ENCODE assay signal across 1 cellular context in the genomic region with DNA sequence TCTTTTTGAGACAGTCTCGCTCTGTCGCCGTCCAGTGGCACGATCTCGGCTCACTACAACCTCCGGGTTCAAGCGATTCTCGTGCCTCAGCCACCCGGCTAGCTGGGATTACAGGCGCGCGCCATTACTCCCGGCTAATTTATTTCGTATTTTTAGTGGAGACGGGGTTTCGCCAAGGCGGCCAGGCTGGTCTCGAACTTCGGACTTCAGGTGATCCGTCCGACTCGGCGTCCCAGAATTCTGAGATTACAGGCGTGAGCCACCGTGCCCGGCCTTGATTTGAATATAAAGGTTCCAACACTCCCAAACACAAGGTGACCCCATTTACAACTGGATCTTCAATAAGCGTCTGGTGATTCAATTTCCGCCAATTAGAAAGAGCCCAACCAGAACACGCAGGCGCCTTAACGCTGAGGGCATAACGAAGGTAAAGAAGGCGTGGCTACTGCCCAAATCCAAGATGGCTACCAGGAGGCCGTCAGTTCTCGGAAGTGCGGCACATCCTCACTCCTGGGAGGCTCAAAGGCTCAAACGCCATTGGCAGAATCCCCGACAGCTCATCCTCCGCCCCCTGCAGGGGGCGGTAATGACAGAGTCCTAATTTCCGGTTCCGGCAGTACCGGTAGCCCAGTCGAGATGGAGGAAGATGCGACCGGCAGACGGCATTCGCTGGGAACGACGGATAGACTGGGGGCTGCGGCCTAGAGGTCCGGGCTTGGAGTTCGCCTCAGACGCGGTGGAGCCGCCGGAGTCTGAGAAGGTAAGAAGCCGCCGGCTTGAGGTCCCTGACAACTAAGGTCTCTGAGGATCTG.
TF ChIP-seq lines count a peak whose summit lies in the region.

A gene with protein sequence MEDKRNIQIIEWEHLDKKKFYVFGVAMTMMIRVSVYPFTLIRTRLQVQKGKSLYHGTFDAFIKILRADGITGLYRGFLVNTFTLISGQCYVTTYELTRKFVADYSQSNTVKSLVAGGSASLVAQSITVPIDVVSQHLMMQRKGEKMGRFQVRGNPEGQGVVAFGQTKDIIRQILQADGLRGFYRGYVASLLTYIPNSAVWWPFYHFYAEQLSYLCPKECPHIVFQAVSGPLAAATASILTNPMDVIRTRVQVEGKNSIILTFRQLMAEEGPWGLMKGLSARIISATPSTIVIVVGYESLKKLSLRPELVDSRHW (plus strand): TSS at position 617 of the 812 bp plus-strand sequence. CDS start 5,744 bp downstream, outside the sequence.

TF ChIP-seq in HepG2, 621 proteins besides CTCF, POLR2A, EP300 and RAD21 (continued from another document and continues in another):
- 0 out of 2 replicates have a peak, but pooled peaks have one; percentile 5 for TF ChIP-seq ZNF839 (CRISPR knock-in tag; IDR thresholded peaks at IDR 0.05; ENCODE audit: borderline replicate concordance)
- TF ChIP-seq, protein P1, sequence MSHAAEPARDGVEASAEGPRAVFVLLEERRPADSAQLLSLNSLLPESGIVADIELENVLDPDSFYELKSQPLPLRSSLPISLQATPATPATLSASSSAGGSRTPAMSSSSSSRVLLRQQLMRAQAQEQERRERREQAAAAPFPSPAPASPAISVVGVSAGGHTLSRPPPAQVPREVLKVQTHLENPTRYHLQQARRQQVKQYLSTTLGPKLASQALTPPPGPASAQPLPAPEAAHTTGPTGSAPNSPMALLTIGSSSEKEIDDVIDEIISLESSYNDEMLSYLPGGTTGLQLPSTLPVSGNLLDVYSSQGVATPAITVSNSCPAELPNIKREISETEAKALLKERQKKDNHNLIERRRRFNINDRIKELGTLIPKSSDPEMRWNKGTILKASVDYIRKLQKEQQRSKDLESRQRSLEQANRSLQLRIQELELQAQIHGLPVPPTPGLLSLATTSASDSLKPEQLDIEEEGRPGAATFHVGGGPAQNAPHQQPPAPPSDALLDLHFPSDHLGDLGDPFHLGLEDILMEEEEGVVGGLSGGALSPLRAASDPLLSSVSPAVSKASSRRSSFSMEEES (CRISPR knock-in tag; IDR thresholded peaks at IDR 0.05) = no peak
- 0 out of 4 replicates have a peak, but pooled peaks of 1 of the 2 experiments have one; percentile 46 for TF ChIP-seq KLF16 (CRISPR knock-in tag; IDR thresholded peaks at IDR 0.05)
- no peak for TF ChIP-seq HHEX (CRISPR knock-in tag; IDR thresholded peaks at IDR 0.05)
- TF ChIP-seq SOX6 (IDR thresholded peaks at IDR 0.05) = no peak
- TF ChIP-seq SOX6 (CRISPR knock-in tag; IDR thresholded peaks at IDR 0.05) = peak; percentile 51
- TF ChIP-seq RBFOX2 (IDR thresholded peaks at IDR 0.05; ENCODE audit: low read depth, low read length) = peak; percentile 49; the same call in 1 of the 2 replicates
- TF ChIP-seq KLF9 (CRISPR knock-in tag; IDR thresholded peaks at IDR 0.05; ENCODE audit: low read depth) = no peak
- no peak for TF ChIP-seq SUZ12 (IDR thresholded peaks at IDR 0.05; ENCODE audit: low read depth, low read length)
- no peak for TF ChIP-seq TOPORS (CRISPR knock-in tag; IDR thresholded peaks at IDR 0.05)
- no peak for TF ChIP-seq ZNF234 (CRISPR knock-in tag; conservative IDR thresholded peaks at IDR 0.05)
- TF ChIP-seq ZNF616 (CRISPR knock-in tag; IDR thresholded peaks at IDR 0.05; ENCODE audit: low read depth) = no peak
- TF ChIP-seq PHF8 (CRISPR knock-in tag; IDR thresholded peaks at IDR 0.05) = peak; percentile 66
- TF ChIP-seq THAP11 (CRISPR knock-in tag; IDR thresholded peaks at IDR 0.05) = peak; percentile 91
- TF ChIP-seq MEF2D (CRISPR knock-in tag; IDR thresholded peaks at IDR 0.05) = no peak
- TF ChIP-seq, protein P2, sequence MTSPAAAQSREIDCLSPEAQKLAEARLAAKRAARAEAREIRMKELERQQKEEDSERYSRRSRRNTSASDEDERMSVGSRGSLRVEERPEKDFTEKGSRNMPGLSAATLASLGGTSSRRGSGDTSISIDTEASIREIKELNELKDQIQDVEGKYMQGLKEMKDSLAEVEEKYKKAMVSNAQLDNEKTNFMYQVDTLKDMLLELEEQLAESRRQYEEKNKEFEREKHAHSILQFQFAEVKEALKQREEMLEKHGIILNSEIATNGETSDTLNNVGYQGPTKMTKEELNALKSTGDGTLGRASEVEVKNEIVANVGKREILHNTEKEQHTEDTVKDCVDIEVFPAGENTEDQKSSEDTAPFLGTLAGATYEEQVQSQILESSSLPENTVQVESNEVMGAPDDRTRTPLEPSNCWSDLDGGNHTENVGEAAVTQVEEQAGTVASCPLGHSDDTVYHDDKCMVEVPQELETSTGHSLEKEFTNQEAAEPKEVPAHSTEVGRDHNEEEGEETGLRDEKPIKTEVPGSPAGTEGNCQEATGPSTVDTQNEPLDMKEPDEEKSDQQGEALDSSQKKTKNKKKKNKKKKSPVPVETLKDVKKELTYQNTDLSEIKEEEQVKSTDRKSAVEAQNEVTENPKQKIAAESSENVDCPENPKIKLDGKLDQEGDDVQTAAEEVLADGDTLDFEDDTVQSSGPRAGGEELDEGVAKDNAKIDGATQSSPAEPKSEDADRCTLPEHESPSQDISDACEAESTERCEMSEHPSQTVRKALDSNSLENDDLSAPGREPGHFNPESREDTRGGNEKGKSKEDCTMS (CRISPR knock-in tag; conservative IDR thresholded peaks at IDR 0.05) = no peak
- TF ChIP-seq, protein P3, sequence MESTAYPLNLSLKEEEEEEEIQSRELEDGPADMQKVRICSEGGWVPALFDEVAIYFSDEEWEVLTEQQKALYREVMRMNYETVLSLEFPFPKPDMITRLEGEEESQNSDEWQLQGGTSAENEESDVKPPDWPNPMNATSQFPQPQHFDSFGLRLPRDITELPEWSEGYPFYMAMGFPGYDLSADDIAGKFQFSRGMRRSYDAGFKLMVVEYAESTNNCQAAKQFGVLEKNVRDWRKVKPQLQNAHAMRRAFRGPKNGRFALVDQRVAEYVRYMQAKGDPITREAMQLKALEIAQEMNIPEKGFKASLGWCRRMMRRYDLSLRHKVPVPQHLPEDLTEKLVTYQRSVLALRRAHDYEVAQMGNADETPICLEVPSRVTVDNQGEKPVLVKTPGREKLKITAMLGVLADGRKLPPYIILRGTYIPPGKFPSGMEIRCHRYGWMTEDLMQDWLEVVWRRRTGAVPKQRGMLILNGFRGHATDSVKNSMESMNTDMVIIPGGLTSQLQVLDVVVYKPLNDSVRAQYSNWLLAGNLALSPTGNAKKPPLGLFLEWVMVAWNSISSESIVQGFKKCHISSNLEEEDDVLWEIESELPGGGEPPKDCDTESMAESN (CRISPR knock-in tag; conservative IDR thresholded peaks at IDR 0.05) = peak; percentile 72; the same call in 1 of the 2 replicates
- TF ChIP-seq, protein P4, sequence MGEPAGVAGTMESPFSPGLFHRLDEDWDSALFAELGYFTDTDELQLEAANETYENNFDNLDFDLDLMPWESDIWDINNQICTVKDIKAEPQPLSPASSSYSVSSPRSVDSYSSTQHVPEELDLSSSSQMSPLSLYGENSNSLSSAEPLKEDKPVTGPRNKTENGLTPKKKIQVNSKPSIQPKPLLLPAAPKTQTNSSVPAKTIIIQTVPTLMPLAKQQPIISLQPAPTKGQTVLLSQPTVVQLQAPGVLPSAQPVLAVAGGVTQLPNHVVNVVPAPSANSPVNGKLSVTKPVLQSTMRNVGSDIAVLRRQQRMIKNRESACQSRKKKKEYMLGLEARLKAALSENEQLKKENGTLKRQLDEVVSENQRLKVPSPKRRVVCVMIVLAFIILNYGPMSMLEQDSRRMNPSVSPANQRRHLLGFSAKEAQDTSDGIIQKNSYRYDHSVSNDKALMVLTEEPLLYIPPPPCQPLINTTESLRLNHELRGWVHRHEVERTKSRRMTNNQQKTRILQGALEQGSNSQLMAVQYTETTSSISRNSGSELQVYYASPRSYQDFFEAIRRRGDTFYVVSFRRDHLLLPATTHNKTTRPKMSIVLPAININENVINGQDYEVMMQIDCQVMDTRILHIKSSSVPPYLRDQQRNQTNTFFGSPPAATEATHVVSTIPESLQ (CRISPR knock-in tag; conservative IDR thresholded peaks at IDR 0.05) = no peak
- TF ChIP-seq, protein P5, sequence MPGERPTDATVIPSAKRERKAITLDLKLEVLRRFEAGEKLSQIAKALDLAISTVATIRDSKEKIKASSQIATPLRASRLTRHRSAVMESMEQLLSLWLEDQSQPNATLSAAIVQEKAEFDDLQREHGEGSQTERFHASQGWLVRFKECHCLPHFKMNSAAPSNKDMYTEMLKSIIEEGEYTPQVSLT (CRISPR knock-in tag; IDR thresholded peaks at IDR 0.05; ENCODE audit: borderline replicate concordance, low read depth) = no peak
- TF ChIP-seq, protein P6, sequence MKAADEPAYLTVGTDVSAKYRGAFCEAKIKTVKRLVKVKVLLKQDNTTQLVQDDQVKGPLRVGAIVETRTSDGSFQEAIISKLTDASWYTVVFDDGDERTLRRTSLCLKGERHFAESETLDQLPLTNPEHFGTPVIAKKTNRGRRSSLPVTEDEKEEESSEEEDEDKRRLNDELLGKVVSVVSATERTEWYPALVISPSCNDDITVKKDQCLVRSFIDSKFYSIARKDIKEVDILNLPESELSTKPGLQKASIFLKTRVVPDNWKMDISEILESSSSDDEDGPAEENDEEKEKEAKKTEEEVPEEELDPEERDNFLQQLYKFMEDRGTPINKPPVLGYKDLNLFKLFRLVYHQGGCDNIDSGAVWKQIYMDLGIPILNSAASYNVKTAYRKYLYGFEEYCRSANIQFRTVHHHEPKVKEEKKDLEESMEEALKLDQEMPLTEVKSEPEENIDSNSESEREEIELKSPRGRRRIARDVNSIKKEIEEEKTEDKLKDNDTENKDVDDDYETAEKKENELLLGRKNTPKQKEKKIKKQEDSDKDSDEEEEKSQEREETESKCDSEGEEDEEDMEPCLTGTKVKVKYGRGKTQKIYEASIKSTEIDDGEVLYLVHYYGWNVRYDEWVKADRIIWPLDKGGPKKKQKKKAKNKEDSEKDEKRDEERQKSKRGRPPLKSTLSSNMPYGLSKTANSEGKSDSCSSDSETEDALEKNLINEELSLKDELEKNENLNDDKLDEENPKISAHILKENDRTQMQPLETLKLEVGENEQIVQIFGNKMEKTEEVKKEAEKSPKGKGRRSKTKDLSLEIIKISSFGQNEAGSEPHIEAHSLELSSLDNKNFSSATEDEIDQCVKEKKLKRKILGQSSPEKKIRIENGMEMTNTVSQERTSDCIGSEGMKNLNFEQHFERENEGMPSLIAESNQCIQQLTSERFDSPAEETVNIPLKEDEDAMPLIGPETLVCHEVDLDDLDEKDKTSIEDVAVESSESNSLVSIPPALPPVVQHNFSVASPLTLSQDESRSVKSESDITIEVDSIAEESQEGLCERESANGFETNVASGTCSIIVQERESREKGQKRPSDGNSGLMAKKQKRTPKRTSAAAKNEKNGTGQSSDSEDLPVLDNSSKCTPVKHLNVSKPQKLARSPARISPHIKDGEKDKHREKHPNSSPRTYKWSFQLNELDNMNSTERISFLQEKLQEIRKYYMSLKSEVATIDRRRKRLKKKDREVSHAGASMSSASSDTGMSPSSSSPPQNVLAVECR (CRISPR knock-in tag; IDR thresholded peaks at IDR 0.05; ENCODE audit: borderline replicate concordance) = peak; percentile 83; the same call in 1 of the 2 replicates
- TF ChIP-seq, protein P7, sequence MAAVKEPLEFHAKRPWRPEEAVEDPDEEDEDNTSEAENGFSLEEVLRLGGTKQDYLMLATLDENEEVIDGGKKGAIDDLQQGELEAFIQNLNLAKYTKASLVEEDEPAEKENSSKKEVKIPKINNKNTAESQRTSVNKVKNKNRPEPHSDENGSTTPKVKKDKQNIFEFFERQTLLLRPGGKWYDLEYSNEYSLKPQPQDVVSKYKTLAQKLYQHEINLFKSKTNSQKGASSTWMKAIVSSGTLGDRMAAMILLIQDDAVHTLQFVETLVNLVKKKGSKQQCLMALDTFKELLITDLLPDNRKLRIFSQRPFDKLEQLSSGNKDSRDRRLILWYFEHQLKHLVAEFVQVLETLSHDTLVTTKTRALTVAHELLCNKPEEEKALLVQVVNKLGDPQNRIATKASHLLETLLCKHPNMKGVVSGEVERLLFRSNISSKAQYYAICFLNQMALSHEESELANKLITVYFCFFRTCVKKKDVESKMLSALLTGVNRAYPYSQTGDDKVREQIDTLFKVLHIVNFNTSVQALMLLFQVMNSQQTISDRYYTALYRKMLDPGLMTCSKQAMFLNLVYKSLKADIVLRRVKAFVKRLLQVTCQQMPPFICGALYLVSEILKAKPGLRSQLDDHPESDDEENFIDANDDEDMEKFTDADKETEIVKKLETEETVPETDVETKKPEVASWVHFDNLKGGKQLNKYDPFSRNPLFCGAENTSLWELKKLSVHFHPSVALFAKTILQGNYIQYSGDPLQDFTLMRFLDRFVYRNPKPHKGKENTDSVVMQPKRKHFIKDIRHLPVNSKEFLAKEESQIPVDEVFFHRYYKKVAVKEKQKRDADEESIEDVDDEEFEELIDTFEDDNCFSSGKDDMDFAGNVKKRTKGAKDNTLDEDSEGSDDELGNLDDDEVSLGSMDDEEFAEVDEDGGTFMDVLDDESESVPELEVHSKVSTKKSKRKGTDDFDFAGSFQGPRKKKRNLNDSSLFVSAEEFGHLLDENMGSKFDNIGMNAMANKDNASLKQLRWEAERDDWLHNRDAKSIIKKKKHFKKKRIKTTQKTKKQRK (IDR thresholded peaks at IDR 0.05; ENCODE audit: low read length) = no peak
- no peak for TF ChIP-seq ZNF431 (CRISPR knock-in tag; IDR thresholded peaks at IDR 0.05; ENCODE audit: borderline replicate concordance, low read depth)
- peak; percentile 16; the same call in 1 of the 2 replicates for TF ChIP-seq STAG1 (CRISPR knock-in tag; IDR thresholded peaks at IDR 0.05)
- TF ChIP-seq, protein P8, sequence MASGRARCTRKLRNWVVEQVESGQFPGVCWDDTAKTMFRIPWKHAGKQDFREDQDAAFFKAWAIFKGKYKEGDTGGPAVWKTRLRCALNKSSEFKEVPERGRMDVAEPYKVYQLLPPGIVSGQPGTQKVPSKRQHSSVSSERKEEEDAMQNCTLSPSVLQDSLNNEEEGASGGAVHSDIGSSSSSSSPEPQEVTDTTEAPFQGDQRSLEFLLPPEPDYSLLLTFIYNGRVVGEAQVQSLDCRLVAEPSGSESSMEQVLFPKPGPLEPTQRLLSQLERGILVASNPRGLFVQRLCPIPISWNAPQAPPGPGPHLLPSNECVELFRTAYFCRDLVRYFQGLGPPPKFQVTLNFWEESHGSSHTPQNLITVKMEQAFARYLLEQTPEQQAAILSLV (CRISPR knock-in tag; IDR thresholded peaks at IDR 0.05; ENCODE audit: borderline replicate concordance) = 0 out of 2 replicates have a peak, but pooled peaks have one; percentile 42
- TF ChIP-seq SRY (CRISPR knock-in tag; IDR thresholded peaks at IDR 0.05) = 0 out of 2 replicates have a peak, but pooled peaks have one; percentile 20
- TF ChIP-seq, protein P9, sequence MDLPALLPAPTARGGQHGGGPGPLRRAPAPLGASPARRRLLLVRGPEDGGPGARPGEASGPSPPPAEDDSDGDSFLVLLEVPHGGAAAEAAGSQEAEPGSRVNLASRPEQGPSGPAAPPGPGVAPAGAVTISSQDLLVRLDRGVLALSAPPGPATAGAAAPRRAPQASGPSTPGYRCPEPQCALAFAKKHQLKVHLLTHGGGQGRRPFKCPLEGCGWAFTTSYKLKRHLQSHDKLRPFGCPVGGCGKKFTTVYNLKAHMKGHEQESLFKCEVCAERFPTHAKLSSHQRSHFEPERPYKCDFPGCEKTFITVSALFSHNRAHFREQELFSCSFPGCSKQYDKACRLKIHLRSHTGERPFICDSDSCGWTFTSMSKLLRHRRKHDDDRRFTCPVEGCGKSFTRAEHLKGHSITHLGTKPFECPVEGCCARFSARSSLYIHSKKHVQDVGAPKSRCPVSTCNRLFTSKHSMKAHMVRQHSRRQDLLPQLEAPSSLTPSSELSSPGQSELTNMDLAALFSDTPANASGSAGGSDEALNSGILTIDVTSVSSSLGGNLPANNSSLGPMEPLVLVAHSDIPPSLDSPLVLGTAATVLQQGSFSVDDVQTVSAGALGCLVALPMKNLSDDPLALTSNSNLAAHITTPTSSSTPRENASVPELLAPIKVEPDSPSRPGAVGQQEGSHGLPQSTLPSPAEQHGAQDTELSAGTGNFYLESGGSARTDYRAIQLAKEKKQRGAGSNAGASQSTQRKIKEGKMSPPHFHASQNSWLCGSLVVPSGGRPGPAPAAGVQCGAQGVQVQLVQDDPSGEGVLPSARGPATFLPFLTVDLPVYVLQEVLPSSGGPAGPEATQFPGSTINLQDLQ (CRISPR knock-in tag; IDR thresholded peaks at IDR 0.05) = no peak
- TF ChIP-seq MTA3 (CRISPR knock-in tag; IDR thresholded peaks at IDR 0.05) = no peak
- TF ChIP-seq RCOR2 (CRISPR knock-in tag; IDR thresholded peaks at IDR 0.05) = no peak
- TF ChIP-seq ZNF564 (CRISPR knock-in tag; IDR thresholded peaks at IDR 0.05) = no peak
